ENCODE assay signal across 23 cellular contexts in genomic region chr18:32026491-32027086, GRCh38. TPM values are rescaled to one million over a fixed set of nuclear protein-coding genes. Genes with fewer than 3 reads are reported as not detected.
DNase-seq lines count a peak whose midpoint lies in the region; TF ChIP-seq lines count a peak whose summit lies in the region.
"Had no signal": no experiment of that assay in that cellular context is flagged by ENCODE, and none has a peak within 500 bp of the region (broad histone marks: within the 10 kb centered on the region; RNA-seq: fewer than 3 reads in every experiment).

No MANE protein-coding gene starts in this region.

- H4K91ac ChIP-seq in neuronal stem cell (ENCODE audit: low read depth, low read length, poor library complexity), result no peak overlapping the region

- peak overlapping the region; percentile 78 for H3K27ac Mint-ChIP-seq in activated CD4-positive, alpha-beta T cell treated with anti-CD3 and anti-CD28 coated beads, Interleukin-2, amount 10 ng/mL, durations not matched to agents 7 days and 5 days
- no peak overlapping the region for H3K27ac Mint-ChIP-seq in IgD-negative memory B cell
- H3K27ac Mint-ChIP-seq in activated T-helper 2 cell treated with anti-CD3 and anti-CD28 coated beads, Interferon-gamma antibody, Interleukin-2, Interleukin-4, amounts not matched to agents 10 μg/mL and 5 μg/mL and 100 μg/mL, durations not matched to agents 14 hours and 24 hours and 36 hours, result peak overlapping the region; percentile 70
- H3K27ac Mint-ChIP-seq: stimulated activated memory B cell treated with anti-CD40 and anti-IgM and Interleukin-4, amounts not matched to agents 10 μg/mL and 1 μg/mL and 100 μg/mL, for 72 hours had no signal

- no peak for TF ChIP-seq RAD21 in SK-N-SH (IDR thresholded peaks at IDR 0.05; ENCODE audit: low read length)

- no peak overlapping the region for H2BK15ac ChIP-seq in neuronal stem cell (ENCODE audit: low read length)

- no peak for TF ChIP-seq EP300 in SK-N-SH (IDR thresholded peaks at IDR 0.05; ENCODE audit: borderline replicate concordance in 1 of 2, low read depth in 1 of 2, low read length in 1 of 2)

- DNase-seq in activated CD4-positive, alpha-beta T cell treated with anti-CD3 and anti-CD28 coated beads, Interleukin-2, amount 10 ng/mL, durations not matched to agents 7 days and 5 days, result no peak
- DNase-seq in activated CD4-positive, alpha-beta T cell treated with anti-CD3 and anti-CD28 coated beads for 48 hours, result no peak
- DNase-seq in activated T-helper 2 cell treated with anti-CD3 and anti-CD28 coated beads, Interferon-gamma antibody, Interleukin-2, Interleukin-4, amounts not matched to agents 10 μg/mL and 5 μg/mL and 100 μg/mL, durations not matched to agents 14 hours and 24 hours and 36 hours (ENCODE audit: low spot score), result no peak
- DNase-seq in neuronal stem cell (ENCODE audit: low spot score), result no peak
- DNase-seq in SK-N-SH, result no peak
- no peak for DNase-seq in NCI-H2029 (lab: John Stamatoyannopoulos, UW)
- no peak for DNase-seq in NCI-H82 treated with DMSO at 0.1 percent for 48 hours (lab: John Stamatoyannopoulos, UW; ENCODE audit: unreplicated experiment)
- DNase-seq: activated CD4-positive, CD25-positive, alpha-beta regulatory T cell; amygdala; KBM-7; left lung; midbrain; NCI-H1048; NCI-H2081; NCI-H524; retina; Right ventricle myocardium superior; upper lobe of right lung had no signal

- H3K23ac ChIP-seq in neuronal stem cell (ENCODE audit: low read depth, low read length, poor library complexity), result no peak overlapping the region

- H3K18ac ChIP-seq in neuronal stem cell (ENCODE audit: low read length), result no peak overlapping the region

- no CpG with 5 or more reads among the region's 4 CpGs for whole genome bisulfite sequencing in neuronal stem cell (ENCODE audit: extremely low coverage in 2 of 2, insufficient read length in 2 of 2, insufficient replicate concordance in 1 of 2), 2 donors
- WGBS in SK-N-SH (ENCODE audit: low lambda C conversion rate), result 53% methylated on average over 4 of the region's 4 CpGs

- H2BK12ac ChIP-seq in neuronal stem cell (ENCODE audit: low read length), result no peak overlapping the region

- POLR2A ChIA-PET in activated CD4-positive, alpha-beta T cell treated with anti-CD3 and anti-CD28 coated beads, Interleukin-2, amount 10 ng/mL, durations not matched to agents 7 days and 5 days (lab: Charles Lee), result no interaction called here
- POLR2A ChIA-PET in SK-N-SH (lab: Yijun Ruan, JAX), result no interaction called here

- H3K9me3 Mint-ChIP-seq in activated CD4-positive, alpha-beta T cell treated with anti-CD3 and anti-CD28 coated beads, Interleukin-2, amount 10 ng/mL, durations not matched to agents 7 days and 5 days, result no peaks in the 10 kb centered on the region
- H3K9me3 Mint-ChIP-seq in IgD-negative memory B cell, result no peaks in the 10 kb centered on the region
- H3K9me3 Mint-ChIP-seq in activated T-helper 2 cell treated with anti-CD3 and anti-CD28 coated beads, Interferon-gamma antibody, Interleukin-2, Interleukin-4, amounts not matched to agents 10 μg/mL and 5 μg/mL and 100 μg/mL, durations not matched to agents 14 hours and 24 hours and 36 hours, result no peaks in the 10 kb centered on the region
- H3K9me3 Mint-ChIP-seq: CD14-positive monocyte; stimulated activated memory B cell treated with anti-CD40 and anti-IgM and Interleukin-4, amounts not matched to agents 10 μg/mL and 1 μg/mL and 100 μg/mL, for 72 hours had no signal

- H3K79me2 ChIP-seq in SK-N-SH (ENCODE audit: insufficient read depth), result no peaks in the 10 kb centered on the region

- H3K36me3 ChIP-seq in neuronal stem cell (replicated peaks in 1 of 2; ENCODE audit: control insufficient read depth in 2 of 2, insufficient read depth in 2 of 2, low read length in 2 of 2), result no peaks in the 10 kb centered on the region
- no peaks in the 10 kb centered on the region for H3K36me3 ChIP-seq in SK-N-SH (replicated peaks in 1 of 2; ENCODE audit: control insufficient read depth in 1 of 2, insufficient read depth in 2 of 2, low read length in 1 of 2)
- H3K36me3 ChIP-seq: esophagus muscularis mucosa, upper lobe of right lung had no signal

- H3K36me3 Mint-ChIP-seq in activated CD4-positive, alpha-beta T cell treated with anti-CD3 and anti-CD28 coated beads, Interleukin-2, amount 10 ng/mL, durations not matched to agents 7 days and 5 days (ENCODE audit: low read depth), result peaks cover 64% of the 10 kb centered on the region
- peaks cover 6% of the 10 kb centered on the region for H3K36me3 Mint-ChIP-seq in IgD-negative memory B cell
- H3K36me3 Mint-ChIP-seq in activated T-helper 2 cell treated with anti-CD3 and anti-CD28 coated beads, Interferon-gamma antibody, Interleukin-2, Interleukin-4, amounts not matched to agents 10 μg/mL and 5 μg/mL and 100 μg/mL, durations not matched to agents 14 hours and 24 hours and 36 hours (ENCODE audit: low read depth), result peaks cover 83% of the 10 kb centered on the region

- H3K9me2 ChIP-seq in SK-N-SH, result no peaks in the 10 kb centered on the region

- H3K4ac ChIP-seq in neuronal stem cell (ENCODE audit: low read length), result no peak overlapping the region

- no peak overlapping the region for H2AK5ac ChIP-seq in neuronal stem cell (ENCODE audit: low read depth, low read length)

- no peaks in the 10 kb centered on the region for H4K20me1 ChIP-seq in SK-N-SH (ENCODE audit: insufficient read depth)

- H3F3A ChIP-seq in SK-N-SH (replicated peaks; ENCODE audit: insufficient read depth), result no peaks in the 10 kb centered on the region

- peaks cover 81% of the 10 kb centered on the region for H3K4me1 Mint-ChIP-seq in activated CD4-positive, alpha-beta T cell treated with anti-CD3 and anti-CD28 coated beads, Interleukin-2, amount 10 ng/mL, durations not matched to agents 7 days and 5 days
- peaks cover 19 to 28% (median 23%) of the 10 kb centered on the region in 3 donors for H3K4me1 Mint-ChIP-seq in IgD-negative memory B cell
- peaks cover 68% of the 10 kb centered on the region for H3K4me1 Mint-ChIP-seq in activated T-helper 2 cell treated with anti-CD3 and anti-CD28 coated beads, Interferon-gamma antibody, Interleukin-2, Interleukin-4, amounts not matched to agents 10 μg/mL and 5 μg/mL and 100 μg/mL, durations not matched to agents 14 hours and 24 hours and 36 hours (ENCODE audit: low read depth)

- H3K14ac ChIP-seq in neuronal stem cell (ENCODE audit: low read length), result no peak overlapping the region

- CTCF ChIA-PET in activated CD4-positive, alpha-beta T cell treated with anti-CD3 and anti-CD28 coated beads, Interleukin-2, amount 10 ng/mL, durations not matched to agents 7 days and 5 days (lab: Charles Lee), result interaction anchor here (0.8 to 1.4 kb wide), 3 partner anchors 8 to 59 kb away, joined by 3 to 5 read pairs (median 3); no protein-coding TSS in a partner anchor
- CTCF ChIA-PET in SK-N-SH (lab: Yijun Ruan, JAX), result interaction anchor here (0.9 to 1.9 kb wide), 3 partner anchors 15 to 46 kb away, joined by 3 to 4 read pairs (median 3); no protein-coding TSS in a partner anchor

- no peak overlapping the region for H4K8ac ChIP-seq in neuronal stem cell (ENCODE audit: low read depth, low read length)

- H2BK5ac ChIP-seq in neuronal stem cell (ENCODE audit: low read length), result no peak overlapping the region

- no peaks in the 10 kb centered on the region for H3K79me1 ChIP-seq in neuronal stem cell (ENCODE audit: low read depth, low read length)

- TF ChIP-seq CTCF in SK-N-SH (IDR thresholded peaks at IDR 0.05), result no peak

- no peak overlapping the region for H2BK120ac ChIP-seq in neuronal stem cell (ENCODE audit: low read depth, low read length)

- H3K27ac ChIP-seq in neuronal stem cell (replicated peaks; ENCODE audit: low read length), result no peak overlapping the region
- H3K27ac ChIP-seq in SK-N-SH (ENCODE audit: low read depth in 2 of 2, low read length in 1 of 2), result no peak overlapping the region
- H3K27ac ChIP-seq: A549, esophagus muscularis mucosa, left lung, upper lobe of right lung had no signal

- intact Hi-C loops in activated T-helper 2 cell treated with anti-CD3 and anti-CD28 coated beads, Interferon-gamma antibody, Interleukin-2, Interleukin-4, amounts not matched to agents 10 μg/mL and 5 μg/mL and 100 μg/mL, durations not matched to agents 14 hours and 24 hours and 36 hours (cut with micrococcal nuclease), result loop anchor here (2.0 kb wide), 1 partner anchor 14 kb away; no protein-coding TSS in a partner anchor

- H2AFZ ChIP-seq in neuronal stem cell (ENCODE audit: low read length) (no peak overlapping the region), SK-N-SH (ENCODE audit: low read depth) (no peak overlapping the region)

- no peaks in the 10 kb centered on the region for H3K27me3 Mint-ChIP-seq in activated CD4-positive, alpha-beta T cell treated with anti-CD3 and anti-CD28 coated beads, Interleukin-2, amount 10 ng/mL, durations not matched to agents 7 days and 5 days
- H3K27me3 Mint-ChIP-seq in IgD-negative memory B cell, result peaks cover 2% of the 10 kb centered on the region
- H3K27me3 Mint-ChIP-seq in activated T-helper 2 cell treated with anti-CD3 and anti-CD28 coated beads, Interferon-gamma antibody, Interleukin-2, Interleukin-4, amounts not matched to agents 10 μg/mL and 5 μg/mL and 100 μg/mL, durations not matched to agents 14 hours and 24 hours and 36 hours (ENCODE audit: low read depth), result no peaks in the 10 kb centered on the region
- H3K27me3 Mint-ChIP-seq: stimulated activated memory B cell treated with anti-CD40 and anti-IgM and Interleukin-4, amounts not matched to agents 10 μg/mL and 1 μg/mL and 100 μg/mL, for 72 hours had no signal

- H3K9ac ChIP-seq in neuronal stem cell (ENCODE audit: low read depth, low read length, poor library complexity) (peak overlapping the region; percentile 50), SK-N-SH (no peak overlapping the region)

- no peaks in the 10 kb centered on the region for H3K9me3 ChIP-seq in neuronal stem cell (replicated peaks in 1 of 2; ENCODE audit: control insufficient read depth in 2 of 2, insufficient read depth in 1 of 2, low read depth in 1 of 2, low read length in 2 of 2)
- H3K9me3 ChIP-seq in SK-N-SH, result no peaks in the 10 kb centered on the region
- H3K9me3 ChIP-seq: A549, esophagus muscularis mucosa, left lung, upper lobe of right lung had no signal

- H3K4me3 ChIP-seq in neuronal stem cell (ENCODE audit: low read length in 2 of 2) (no peak overlapping the region), SK-N-SH (ENCODE audit: low read depth in 2 of 2, low read length in 1 of 2) (no peak overlapping the region)
- H3K4me3 ChIP-seq: A549, esophagus muscularis mucosa, left lung, upper lobe of right lung had no signal

- H3K27me3 ChIP-seq in neuronal stem cell (ENCODE audit: control insufficient read depth in 3 of 3, insufficient read depth in 3 of 3, low read depth in 1 of 3, low read length in 3 of 3) (no peaks in the 10 kb centered on the region), SK-N-SH (ENCODE audit: insufficient read depth) (no peaks in the 10 kb centered on the region; the same call in 1 of the 2 replicates)
- H3K27me3 ChIP-seq: esophagus muscularis mucosa, left lung, upper lobe of right lung had no signal

- peak overlapping the region; percentile 60 for H3K4me3 Mint-ChIP-seq in activated CD4-positive, alpha-beta T cell treated with anti-CD3 and anti-CD28 coated beads, Interleukin-2, amount 10 ng/mL, durations not matched to agents 7 days and 5 days
- peak overlapping the region; percentile 48 to 69 (median 60) for H3K4me3 Mint-ChIP-seq in IgD-negative memory B cell
- peak overlapping the region; percentile 62 for H3K4me3 Mint-ChIP-seq in activated T-helper 2 cell treated with anti-CD3 and anti-CD28 coated beads, Interferon-gamma antibody, Interleukin-2, Interleukin-4, amounts not matched to agents 10 μg/mL and 5 μg/mL and 100 μg/mL, durations not matched to agents 14 hours and 24 hours and 36 hours (ENCODE audit: low read depth)
- H3K4me3 Mint-ChIP-seq: CD14-positive monocyte; stimulated activated memory B cell treated with anti-CD40 and anti-IgM and Interleukin-4, amounts not matched to agents 10 μg/mL and 1 μg/mL and 100 μg/mL, for 72 hours had no signal

- H3K4me1 ChIP-seq in neuronal stem cell (ENCODE audit: control insufficient read depth in 2 of 2, insufficient read depth in 1 of 2, low read depth in 1 of 2, low read length in 2 of 2), result no peaks in the 10 kb centered on the region
- H3K4me1 ChIP-seq in SK-N-SH (ENCODE audit: control insufficient read depth in 1 of 2, insufficient read depth in 2 of 2, low read depth in 1 of 2, low read length in 1 of 2), result no peaks in the 10 kb centered on the region
- H3K4me1 ChIP-seq: A549, upper lobe of right lung had no signal

- H3K4me2 ChIP-seq in neuronal stem cell (ENCODE audit: insufficient read depth, low read length, poor library complexity, severe bottlenecking), result no peak overlapping the region
- no peak overlapping the region for H3K4me2 ChIP-seq in SK-N-SH
- H3K4me2 ChIP-seq: A549 had no signal

RNA-seq across cellular contexts. Expression of gene RNF125, which starts 8.0 kb away (rescaled TPM):
- total RNA-seq in activated CD4-positive, alpha-beta T cell treated with anti-CD3 and anti-CD28 coated beads, Interleukin-2, amount 10 ng/mL, durations not matched to agents 7 days and 5 days, result 10 to 100 TPM; 35.6 to 36.0 TPM
- 11.7 TPM for polyA plus RNA-seq in IgD-negative memory B cell
- total RNA-seq in activated T-helper 2 cell treated with anti-CD3 and anti-CD28 coated beads, Interferon-gamma antibody, Interleukin-2, Interleukin-4, amounts not matched to agents 10 μg/mL and 5 μg/mL and 100 μg/mL, durations not matched to agents 14 hours and 24 hours and 36 hours, result 82.5 and 83.6 TPM in 2 replicates
- 3.4 TPM for polyA plus RNA-seq in neuronal stem cell (2013, experiment 1 of 2)
- polyA plus RNA-seq in neuronal stem cell (2013, experiment 2 of 2), result 3.2 TPM
- 0.05 and 0.06 TPM in 2 replicates for polyA plus RNA-seq in SK-N-SH (2012; rRNA removed)
- polyA plus RNA-seq in SK-N-SH (2012; cell fraction: cytosol; rRNA removed), result 0.01 and 0.04 TPM in 2 replicates
- polyA plus RNA-seq in SK-N-SH (2012; cell fraction: nucleus; rRNA removed), result 0.01 TPM in 1 of 2 replicates, not detected in the other

Comparison
In these comparisons a context has a peak if more than half of its experiments do, and no peak if none do; other contexts are left out.
1. H3K27ac Mint-ChIP-seq: peak in activated CD4-positive, alpha-beta T cell treated with anti-CD3 and anti-CD28 coated beads, Interleukin-2, amount 10 ng/mL, durations not matched to agents 7 days and 5 days (single experiment) and activated T-helper 2 cell treated with anti-CD3 and anti-CD28 coated beads, Interferon-gamma antibody, Interleukin-2, Interleukin-4, amounts not matched to agents 10 μg/mL and 5 μg/mL and 100 μg/mL, durations not matched to agents 14 hours and 24 hours and 36 hours (single experiment); none in IgD-negative memory B cell (0 of 3).
2. Peak in every context shown above with its lines, with median percentiles within 50 percentile points of each other: H3K4me3 Mint-ChIP-seq.